In genomic region chr22:21640810-21641209, GRCh38 we compare ENCODE assay signal across 16 cellular contexts. TPM values are rescaled to one million over a fixed set of nuclear protein-coding genes. Genes with fewer than 3 reads are reported as not detected.
DNase-seq lines count a peak whose midpoint lies in the region; ATAC-seq, FAIRE-seq and TF ChIP-seq lines count a peak whose summit lies in the region.
"Had no signal": no experiment of that assay in that cellular context is flagged by ENCODE, and none has a peak within 500 bp of the region (broad histone marks: within the 10 kb centered on the region; RNA-seq: fewer than 3 reads in every experiment).

No MANE protein-coding gene starts in this region.

- H3K4me1 ChIP-seq in Karpas-422 (ENCODE audit: low read length), result peaks cover 22% of the 10 kb centered on the region
- H3K4me1 ChIP-seq in GM12878 (ENCODE audit: control insufficient read depth, insufficient read depth, low read length), result peaks cover 10% of the 10 kb centered on the region
- H3K4me1 ChIP-seq in neural progenitor cell, result peaks cover 11% of the 10 kb centered on the region
- peaks cover 22 to 24% of the 10 kb centered on the region in 2 donors for H3K4me1 ChIP-seq in thyroid gland

- no TSS peak for BruUV-seq in GM12878 (replicated peaks; lab: Mats Ljungman, UMichigan)

- H3K27ac Mint-ChIP-seq in activated CD8-positive, alpha-beta memory T cell treated with anti-CD3 and anti-CD28 coated beads, Interleukin-2, amount 10 ng/mL, durations not matched to agents 7 days and 5 days, result no peak overlapping the region
- no peak overlapping the region for H3K27ac Mint-ChIP-seq in neural progenitor cell

- TF ChIP-seq CTCF in GM12878 (IDR thresholded peaks at IDR 0.05 in 2 of 3, conservative IDR thresholded peaks at IDR 0.05 in 1 of 3; ENCODE audit: control insufficient read depth in 2 of 3, extremely low read depth in 1 of 3, insufficient read depth in 1 of 3, low read depth in 3 of 3, low read length in 3 of 3), result no peak
- no peak for TF ChIP-seq CTCF in neural progenitor cell (IDR thresholded peaks at IDR 0.05)
- TF ChIP-seq CTCF in thyroid gland (IDR thresholded peaks at IDR 0.05), result no peak

- H3K27me3 ChIP-seq in Karpas-422 (ENCODE audit: low read length) (no peaks in the 10 kb centered on the region), GM12878 (replicated peaks in 1 of 2; ENCODE audit: control insufficient read depth in 2 of 2, insufficient read depth in 2 of 2, low read length in 1 of 2) (no peaks in the 10 kb centered on the region), neural progenitor cell (peaks cover 13% of the 10 kb centered on the region), thyroid gland (no peaks in the 10 kb centered on the region)

- RAD21 ChIA-PET in GM12878 (lab: Charles Lee; ENCODE audit: unreplicated experiment), result interaction anchor here (3.2 to 3.4 kb wide), 2 partner anchors 11 to 72 kb away, joined by 12 to 50 read pairs; partner anchors contain the start of gene YDJC

- CTCF ChIA-PET in activated CD8-positive, alpha-beta memory T cell treated with anti-CD3 and anti-CD28 coated beads, Interleukin-2, amount 10 ng/mL, durations not matched to agents 7 days and 5 days (lab: Charles Lee), result interaction anchor here (1.2 to 9.7 kb wide), 8 partner anchors 10 to 72 kb away, joined by 3 to 241 read pairs (median 8); partner anchors contain the start of genes CCDC116, PPIL2, UBE2L3 and YDJC
- CTCF ChIA-PET in GM12878 (lab: Yijun Ruan, JAX), result interaction anchor here (0.9 to 5.6 kb wide), 3 partner anchors 11 to 72 kb away, joined by 3 to 106 read pairs (median 5); partner anchors contain the start of genes CCDC116 and YDJC

- POLR2A ChIA-PET in GM12878 (lab: Charles Lee), result interaction anchor here (0.7 to 3.6 kb wide), 4 partner anchors 11 to 54 kb away, joined by 3 to 42 read pairs (median 4); partner anchors contain the start of gene YDJC

- H3K9me3 ChIP-seq in Karpas-422 (ENCODE audit: low read length) (no peaks in the 10 kb centered on the region), GM12878 (replicated peaks; ENCODE audit: control insufficient read depth, insufficient read depth, low read length) (no peaks in the 10 kb centered on the region), neural progenitor cell (ENCODE audit: low read depth) (no peaks in the 10 kb centered on the region), thyroid gland (no peaks in the 10 kb centered on the region)

- peaks cover 11% of the 10 kb centered on the region for H3K79me2 ChIP-seq in Karpas-422 (ENCODE audit: low read length)
- H3K79me2 ChIP-seq in GM12878 (ENCODE audit: control insufficient read depth, insufficient read depth, low read length), result peaks cover 21% of the 10 kb centered on the region
- no peaks in the 10 kb centered on the region for H3K79me2 ChIP-seq in neural progenitor cell (ENCODE audit: low read depth)

- peaks cover 11% of the 10 kb centered on the region for H3K36me3 Mint-ChIP-seq in activated CD8-positive, alpha-beta memory T cell treated with anti-CD3 and anti-CD28 coated beads, Interleukin-2, amount 10 ng/mL, durations not matched to agents 7 days and 5 days
- H3K36me3 Mint-ChIP-seq in neural progenitor cell, result peaks cover 8% of the 10 kb centered on the region

- no peak for TF ChIP-seq RAD21 in GM12878 (IDR thresholded peaks at IDR 0.05; ENCODE audit: insufficient read depth, low read depth, low read length)

- H2AFZ ChIP-seq in Karpas-422 (ENCODE audit: low read length) (no peak overlapping the region), GM12878 (ENCODE audit: control insufficient read depth, low read depth, low read length) (no peak overlapping the region; the same call in 1 of the 2 replicates), neural progenitor cell (replicated peaks) (no peak overlapping the region)

- H3F3A ChIP-seq in neural progenitor cell (ENCODE audit: low read depth), result peaks cover 18% of the 10 kb centered on the region

- no peak for DNase-seq in activated CD8-positive, alpha-beta memory T cell treated with anti-CD3 and anti-CD28 coated beads, Interleukin-2, amount 10 ng/mL, durations not matched to agents 7 days and 5 days
- DNase-seq in activated CD8-positive, alpha-beta memory T cell treated with anti-CD3 and anti-CD28 coated beads for 24 hours, result no peak
- DNase-seq in Karpas-422, result no peak
- DNase-seq in GM12878 (ENCODE audit: low read depth, low spot score), result no peak
- no peak for DNase-seq in neural progenitor cell (ENCODE audit: low spot score)
- DNase-seq in H54 (ENCODE audit: insufficient read length, low spot score), result no peak
- DNase-seq in thyroid gland, result no peak
- DNase-seq: activated CD8-positive, alpha-beta memory T cell treated with anti-CD3 and anti-CD28 coated beads, Interleukin-2, amount 50 U/mL, for 48 hours; effector memory CD4-positive, alpha-beta T cell; NCI-H1436 treated with DMSO at 0.1 percent for 48 hours; retina; stimulated activated CD4-positive, alpha-beta T cell treated with anti-CD3 and anti-CD28 coated beads, Interleukin-2, amount 100 ng/mL, for 48 hours had no signal

- TF ChIP-seq POLR2A in GM12878 (IDR thresholded peaks at IDR 0.05; ENCODE audit: low read depth, low read length) (no peak), H54 (IDR thresholded peaks at IDR 0.05; ENCODE audit: low read depth, low read length) (no peak), thyroid gland (IDR thresholded peaks at IDR 0.05) (no peak)

- in situ Hi-C loops in GM12878 (cut with MboI), result no loop called here

- H3K27ac ChIP-seq in Karpas-422 (ENCODE audit: low read length) (no peak overlapping the region), GM12878 (ENCODE audit: control insufficient read depth, insufficient read depth) (no peak overlapping the region), neural progenitor cell (no peak overlapping the region), thyroid gland (peak overlapping the region in 1 of 3 donors; percentile 49)

- H4K20me1 ChIP-seq in Karpas-422 (ENCODE audit: insufficient read depth, low read depth, low read length), result no peaks in the 10 kb centered on the region; the same call in 1 of the 2 replicates
- H4K20me1 ChIP-seq in GM12878 (ENCODE audit: control insufficient read depth, insufficient read depth), result peaks cover 4% of the 10 kb centered on the region; the same call in 1 of the 2 replicates
- H4K20me1 ChIP-seq in neural progenitor cell (ENCODE audit: low read depth), result peaks cover 13% of the 10 kb centered on the region

- no peaks in the 10 kb centered on the region for H3K27me3 Mint-ChIP-seq in activated CD8-positive, alpha-beta memory T cell treated with anti-CD3 and anti-CD28 coated beads, Interleukin-2, amount 10 ng/mL, durations not matched to agents 7 days and 5 days
- peaks cover 10% of the 10 kb centered on the region for H3K27me3 Mint-ChIP-seq in neural progenitor cell (ENCODE audit: insufficient read depth, low read depth)

- 0 out of 2 replicates have a peak overlapping the region, but pooled peaks have one; percentile 74 for H3K9ac ChIP-seq in Karpas-422 (ENCODE audit: low read length)
- peak overlapping the region; percentile 89 for H3K9ac ChIP-seq in GM12878 (ENCODE audit: control insufficient read depth, insufficient read depth, low read length)
- peak overlapping the region; percentile 59 for H3K9ac ChIP-seq in neural progenitor cell

- peak overlapping the region; percentile 87 for H3K4me2 ChIP-seq in Karpas-422 (ENCODE audit: low read depth, low read length, poor library complexity, severe bottlenecking)
- H3K4me2 ChIP-seq in GM12878 (ENCODE audit: control insufficient read depth, insufficient read depth), result peak overlapping the region; percentile 94; the same call in 1 of the 2 replicates
- H3K4me2 ChIP-seq in neural progenitor cell, result peak overlapping the region; percentile 83

- 47% methylated on average over 5 of the region's 5 CpGs for WGBS in GM12878 (ENCODE audit: insufficient coverage, insufficient replicate concordance, low lambda C conversion rate, missing lambda C conversion rate)
- WGBS in thyroid gland, 2 donors, result 85 to 87% methylated on average over 5 of the region's 5 CpGs

- SMC1A ChIA-PET in GM12878 (lab: Charles Lee; ENCODE audit: uncharacterized antibody, unreplicated experiment), result interaction anchor here (0.7 to 3.9 kb wide), 4 partner anchors 11 to 25 kb away, joined by 3 to 39 read pairs (median 6); partner anchors contain the start of genes PPIL2 and YDJC

- intact Hi-C loops in GM12878 (cut with micrococcal nuclease; ENCODE audit: unreplicated experiment), result loop anchor here (10.0 kb wide), 1 partner anchor 56 kb away; no protein-coding TSS in a partner anchor
- intact Hi-C loops in thyroid gland (cut with DNase I), result no loop called here

- TF ChIP-seq EP300 in GM12878 (IDR thresholded peaks at IDR 0.05; ENCODE audit: borderline replicate concordance in 1 of 2, control insufficient read depth in 1 of 2, low read depth in 2 of 2, low read length in 2 of 2), result no peak

- H3K9me3 Mint-ChIP-seq in activated CD8-positive, alpha-beta memory T cell treated with anti-CD3 and anti-CD28 coated beads, Interleukin-2, amount 10 ng/mL, durations not matched to agents 7 days and 5 days (ENCODE audit: low read depth), result no peaks in the 10 kb centered on the region
- no peaks in the 10 kb centered on the region for H3K9me3 Mint-ChIP-seq in neural progenitor cell

- H3K4me3 ChIP-seq in Karpas-422 (ENCODE audit: low read length) (peak overlapping the region; percentile 66; the same call in 1 of the 2 replicates), GM12878 (no peak overlapping the region), neural progenitor cell (peak overlapping the region; percentile 50), thyroid gland (replicated peaks in 1 of 3) (no peak overlapping the region)

- FAIRE-seq in GM12878 (lab: Jason Lieb, UNC) (no peak), H54 (lab: Jason Lieb, UNC) (no peak)
- FAIRE-seq: frontal cortex, HTR-8/SVneo had no signal

- H3K4me3 Mint-ChIP-seq in activated CD8-positive, alpha-beta memory T cell treated with anti-CD3 and anti-CD28 coated beads, Interleukin-2, amount 10 ng/mL, durations not matched to agents 7 days and 5 days, result peak overlapping the region; percentile 83
- H3K4me3 Mint-ChIP-seq in neural progenitor cell, result peak overlapping the region; percentile 89

- no peaks in the 10 kb centered on the region for H3K9me2 ChIP-seq in Karpas-422 (replicated peaks; ENCODE audit: insufficient read depth, low read length)

- ATAC-seq in activated CD8-positive, alpha-beta memory T cell treated with anti-CD3 and anti-CD28 coated beads, Interleukin-2, amount 10 ng/mL, durations not matched to agents 7 days and 5 days, result no peak
- ATAC-seq in GM12878 (no peak), HG02642 (IDR thresholded peaks at IDR 0.05; ENCODE audit: poor library complexity, unreplicated experiment) (no peak)

- H3K36me3 ChIP-seq in Karpas-422 (ENCODE audit: insufficient read depth, low read length) (no peaks in the 10 kb centered on the region), GM12878 (ENCODE audit: control insufficient read depth in 2 of 2, insufficient read depth in 2 of 2, low read length in 1 of 2) (peaks cover 0 to 3% of the 10 kb centered on the region in 2 experiments; a peak in 2 of 4 replicates), neural progenitor cell (no peaks in the 10 kb centered on the region), thyroid gland (peaks cover 0 to 12% of the 10 kb centered on the region in 2 donors)

- H3K4me1 Mint-ChIP-seq in activated CD8-positive, alpha-beta memory T cell treated with anti-CD3 and anti-CD28 coated beads, Interleukin-2, amount 10 ng/mL, durations not matched to agents 7 days and 5 days, result peaks cover 25% of the 10 kb centered on the region
- peaks cover 20% of the 10 kb centered on the region for H3K4me1 Mint-ChIP-seq in neural progenitor cell

RNA-seq across cellular contexts. Expression of gene SDF2L1, which starts 1.3 kb away (rescaled TPM):
- total RNA-seq in activated CD8-positive, alpha-beta memory T cell treated with anti-CD3 and anti-CD28 coated beads, Interleukin-2, amount 10 ng/mL, durations not matched to agents 7 days and 5 days, result 10 to 100 TPM; 78.7 to 79.1 TPM
- 19.0 and 72.9 TPM in 2 replicates for total RNA-seq in Karpas-422 (2014; rRNA removed; shearing (Covaris generic); ENCODE audit: low replicate concordance)
- total RNA-seq in GM12878 (2013; cell fraction: nucleolus; rRNA removed), result 3.6 and 5.4 TPM in 2 replicates
- total RNA-seq in GM12878 (2014; rRNA removed) (70.2 and 109 TPM in 2 replicates), GM12878 (2014; rRNA removed; fragmentation: Illumina TruSeq; extraction: Trizol) (12.9 and 17.1 TPM in 2 replicates), GM12878 (2021) (81.4 and 90.1 TPM in 2 replicates), neural progenitor cell (ENCODE audit: low replicate concordance) (4.3 and 16.6 TPM in 2 replicates), thyroid gland (100 to 1,000 TPM in 2 of 4 donors, 10 to 100 TPM in 2; 60.2 to 444 (median 210) TPM)
- polyA plus RNA-seq in GM12878 (2011; ENCODE audit: low read depth), result 15.5 TPM
- polyA plus RNA-seq in GM12878 (2011; rRNA removed) (8.8 and 20.8 TPM in 2 replicates), GM12878 (2014; fragmentation: Illumina TruSeq; extraction: Trizol) (0.33 and 3.9 TPM in 2 replicates), GM12878 (2014; fragmentation: Nextera tagmentation; extraction: Ambion mirVana) (10 to 100 TPM in 1 of 2 experiments, 1 to 10 TPM in 1; 3.0 to 17.8 TPM), GM12878 (2014; rRNA removed) (97.9 and 134 TPM in 2 replicates), GM12878 (2016; fragmentation: Nextera tagmentation; extraction: Ambion mirVana) (100 to 1,000 TPM; 191 to 214 TPM)
- 29.8 and 63.0 TPM in 2 replicates for polyA plus RNA-seq in GM12878 (2011; cell fraction: cytosol; rRNA removed)
- 16.4 and 22.6 TPM in 2 replicates for polyA plus RNA-seq in GM12878 (2011; cell fraction: nucleus; rRNA removed)
- polyA plus RNA-seq in GM12878 (2012), result 49.9 and 87.0 TPM in 2 replicates
- polyA minus RNA-seq in GM12878 (2011; rRNA and poly(A)+ RNA removed), result 14.3 and 25.4 TPM in 2 replicates
- 12.2 and 12.8 TPM in 2 replicates for polyA minus RNA-seq in GM12878 (2011; cell fraction: cytosol; rRNA and poly(A)+ RNA removed)
- 4.4 and 8.3 TPM in 2 replicates for polyA minus RNA-seq in GM12878 (2011; cell fraction: nucleus; rRNA and poly(A)+ RNA removed)

RNA-seq across cellular contexts. Expression of gene CCDC116, which starts 8.2 kb away (rescaled TPM):
- under 1 TPM; 0.59 to 0.76 TPM for total RNA-seq in activated CD8-positive, alpha-beta memory T cell treated with anti-CD3 and anti-CD28 coated beads, Interleukin-2, amount 10 ng/mL, durations not matched to agents 7 days and 5 days
- 0.11 and 1.3 TPM in 2 replicates for total RNA-seq in Karpas-422 (2014; rRNA removed; shearing (Covaris generic); ENCODE audit: low replicate concordance)
- total RNA-seq in GM12878 (2013; cell fraction: nucleolus; rRNA removed), result 0.32 and 0.69 TPM in 2 replicates
- 0.05 TPM in 1 of 2 replicates, not detected in the other for total RNA-seq in GM12878 (2014; rRNA removed)
- not detected in 2 replicates for total RNA-seq in GM12878 (2014; rRNA removed; fragmentation: Illumina TruSeq; extraction: Trizol)
- 0.18 and 0.29 TPM in 2 replicates for total RNA-seq in GM12878 (2021)
- not detected for polyA plus RNA-seq in GM12878 (2011; ENCODE audit: low read depth)
- 0.04 TPM in 1 of 2 replicates, not detected in the other for polyA plus RNA-seq in GM12878 (2011; rRNA removed)
- 0.09 and 0.13 TPM in 2 replicates for polyA plus RNA-seq in GM12878 (2011; cell fraction: cytosol; rRNA removed)
- polyA plus RNA-seq in GM12878 (2011; cell fraction: nucleus; rRNA removed), result 0.39 and 0.50 TPM in 2 replicates
- polyA plus RNA-seq in GM12878 (2012), result 0.06 TPM in 1 of 2 replicates, not detected in the other
- polyA plus RNA-seq in GM12878 (2014; fragmentation: Illumina TruSeq; extraction: Trizol), result 0.04 TPM in 1 of 2 replicates, not detected in the other
- polyA plus RNA-seq in GM12878 (2014; fragmentation: Nextera tagmentation; extraction: Ambion mirVana), result not detected
- polyA plus RNA-seq in GM12878 (2014; rRNA removed), result 0.04 and 0.32 TPM in 2 replicates
- polyA plus RNA-seq in GM12878 (2016; fragmentation: Nextera tagmentation; extraction: Ambion mirVana), result not detected
- 0.10 TPM in 1 of 2 replicates, not detected in the other for polyA minus RNA-seq in GM12878 (2011; rRNA and poly(A)+ RNA removed)
- not detected in 2 replicates for polyA minus RNA-seq in GM12878 (2011; cell fraction: cytosol; rRNA and poly(A)+ RNA removed)
- polyA minus RNA-seq in GM12878 (2011; cell fraction: nucleus; rRNA and poly(A)+ RNA removed), result 0.19 and 0.24 TPM in 2 replicates
- total RNA-seq in neural progenitor cell (ENCODE audit: low replicate concordance), result 0.15 TPM in 1 of 2 replicates, not detected in the other
- total RNA-seq in thyroid gland, result 1 to 10 TPM in 1 of 4 donors, under 1 TPM in 3; 0.27 to 1.6 (median 0.74) TPM
- total RNA-seq: frontal cortex, NCI-H460 had no signal

RNA-seq across cellular contexts. Expression of gene YDJC, which starts 11.0 kb away (rescaled TPM):
- 10 to 100 TPM; 43.7 to 44.3 TPM for total RNA-seq in activated CD8-positive, alpha-beta memory T cell treated with anti-CD3 and anti-CD28 coated beads, Interleukin-2, amount 10 ng/mL, durations not matched to agents 7 days and 5 days
- total RNA-seq in Karpas-422 (2014; rRNA removed; shearing (Covaris generic); ENCODE audit: low replicate concordance), result 59.1 and 109 TPM in 2 replicates
- total RNA-seq in GM12878 (2013; cell fraction: nucleolus; rRNA removed), result 37.4 and 44.8 TPM in 2 replicates
- total RNA-seq in GM12878 (2014; rRNA removed) (64.1 and 75.4 TPM in 2 replicates), GM12878 (2014; rRNA removed; fragmentation: Illumina TruSeq; extraction: Trizol) (10.1 and 12.0 TPM in 2 replicates), GM12878 (2021) (55.7 and 58.4 TPM in 2 replicates), neural progenitor cell (ENCODE audit: low replicate concordance) (4.8 and 23.4 TPM in 2 replicates), thyroid gland (10 to 100 TPM; 44.5 to 72.7 (median 54.6) TPM)
- 4.8 TPM for polyA plus RNA-seq in GM12878 (2011; ENCODE audit: low read depth)
- polyA plus RNA-seq in GM12878 (2011; rRNA removed) (6.3 and 18.3 TPM in 2 replicates), GM12878 (2014; fragmentation: Illumina TruSeq; extraction: Trizol) (2.1 and 8.4 TPM in 2 replicates), GM12878 (2014; fragmentation: Nextera tagmentation; extraction: Ambion mirVana) (1 to 10 TPM in 1 of 2 experiments, under 1 TPM in 1; 1.00 to 4.4 TPM), GM12878 (2014; rRNA removed) (72.1 and 83.6 TPM in 2 replicates), GM12878 (2016; fragmentation: Nextera tagmentation; extraction: Ambion mirVana) (10 to 100 TPM; 68.5 to 77.6 TPM)
- polyA plus RNA-seq in GM12878 (2011; cell fraction: cytosol; rRNA removed), result 31.1 and 59.0 TPM in 2 replicates
- polyA plus RNA-seq in GM12878 (2011; cell fraction: nucleus; rRNA removed), result 60.2 and 70.8 TPM in 2 replicates
- 27.7 and 31.7 TPM in 2 replicates for polyA plus RNA-seq in GM12878 (2012)
- 5.0 and 15.1 TPM in 2 replicates for polyA minus RNA-seq in GM12878 (2011; rRNA and poly(A)+ RNA removed)
- polyA minus RNA-seq in GM12878 (2011; cell fraction: cytosol; rRNA and poly(A)+ RNA removed), result 8.5 and 15.4 TPM in 2 replicates
- polyA minus RNA-seq in GM12878 (2011; cell fraction: nucleus; rRNA and poly(A)+ RNA removed), result 22.6 and 40.6 TPM in 2 replicates

RNA-seq across cellular contexts. Expression of gene PPIL2, which starts 25.0 kb away (rescaled TPM):
- 10 to 100 TPM; 55.7 to 61.2 TPM for total RNA-seq in activated CD8-positive, alpha-beta memory T cell treated with anti-CD3 and anti-CD28 coated beads, Interleukin-2, amount 10 ng/mL, durations not matched to agents 7 days and 5 days
- total RNA-seq in Karpas-422 (2014; rRNA removed; shearing (Covaris generic); ENCODE audit: low replicate concordance), result 32.8 and 39.6 TPM in 2 replicates
- 209 and 222 TPM in 2 replicates for total RNA-seq in GM12878 (2013; cell fraction: nucleolus; rRNA removed)
- total RNA-seq in GM12878 (2014; rRNA removed), result 27.5 and 32.3 TPM in 2 replicates
- total RNA-seq in GM12878 (2014; rRNA removed; fragmentation: Illumina TruSeq; extraction: Trizol), result 27.1 and 29.0 TPM in 2 replicates
- 45.1 and 47.3 TPM in 2 replicates for total RNA-seq in GM12878 (2021)
- polyA plus RNA-seq in GM12878 (2011; ENCODE audit: low read depth), result 15.9 TPM
- polyA plus RNA-seq in GM12878 (2011; rRNA removed), result 32.4 and 57.0 TPM in 2 replicates
- polyA plus RNA-seq in GM12878 (2011; cell fraction: cytosol; rRNA removed), result 52.5 and 59.8 TPM in 2 replicates
- 243 and 264 TPM in 2 replicates for polyA plus RNA-seq in GM12878 (2011; cell fraction: nucleus; rRNA removed)
- polyA plus RNA-seq in GM12878 (2012), result 30.2 and 32.0 TPM in 2 replicates
- polyA plus RNA-seq in GM12878 (2014; fragmentation: Illumina TruSeq; extraction: Trizol), result 32.9 and 40.6 TPM in 2 replicates
- 1 to 10 TPM; 3.5 to 5.7 TPM for polyA plus RNA-seq in GM12878 (2014; fragmentation: Nextera tagmentation; extraction: Ambion mirVana)
- polyA plus RNA-seq in GM12878 (2014; rRNA removed), result 56.8 and 63.5 TPM in 2 replicates
- 10 to 100 TPM; 39.4 to 46.7 TPM for polyA plus RNA-seq in GM12878 (2016; fragmentation: Nextera tagmentation; extraction: Ambion mirVana)
- polyA minus RNA-seq in GM12878 (2011; rRNA and poly(A)+ RNA removed), result 58.5 and 59.1 TPM in 2 replicates
- 11.9 and 12.9 TPM in 2 replicates for polyA minus RNA-seq in GM12878 (2011; cell fraction: cytosol; rRNA and poly(A)+ RNA removed)
- polyA minus RNA-seq in GM12878 (2011; cell fraction: nucleus; rRNA and poly(A)+ RNA removed), result 64.8 and 107 TPM in 2 replicates
- 14.3 and 28.3 TPM in 2 replicates for total RNA-seq in neural progenitor cell (ENCODE audit: low replicate concordance)
- 100 to 1,000 TPM in 2 of 4 donors, 10 to 100 TPM in 2; 72.7 to 135 (median 108) TPM for total RNA-seq in thyroid gland

Comparison
In these comparisons a context has a peak if more than half of its experiments do, and no peak if none do; other contexts are left out.
1. H3K4me3 ChIP-seq: peak in Karpas-422 (single experiment) and neural progenitor cell (single experiment); none in GM12878 (single experiment) and thyroid gland (0 of 3).
2. Peak in every context shown above with its lines, with median percentiles within 50 percentile points of each other: H3K4me2 ChIP-seq and H3K9ac ChIP-seq.